34 cellular contexts compared by ENCODE assay signal in the genomic region with DNA sequence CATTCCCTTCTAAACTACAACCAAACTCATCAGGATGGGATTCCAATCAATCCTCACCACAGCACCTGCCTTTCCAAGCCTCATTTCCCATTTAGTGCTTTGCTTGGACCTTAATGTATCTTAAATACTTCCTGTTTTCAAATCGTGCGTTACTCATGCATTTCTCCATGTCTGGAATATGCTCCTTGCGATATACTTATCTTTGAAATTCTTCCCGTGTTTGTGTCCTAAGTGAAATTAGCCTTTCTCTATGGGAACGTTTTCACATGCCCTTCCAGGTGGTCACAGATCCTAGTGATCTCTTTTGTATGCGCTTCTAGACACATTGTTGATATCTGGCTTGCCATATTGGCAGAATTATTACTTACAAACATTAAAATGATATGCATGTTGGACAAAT.
"Had no signal": no experiment of that assay in that cellular context is flagged by ENCODE, and none has a peak within 500 bp of the region (broad histone marks: within the 10 kb centered on the region; RNA-seq: fewer than 3 reads in every experiment).

No MANE protein-coding gene starts in this region.

- H3K36me3 ChIP-seq: MG63 had no signal

- DNase-seq: Karpas-422, Kasumi-1, MG63, MM.1S, MV-4-11, NCI-H1048, NCI-H1092, NCI-H1092 treated with DMSO at 0.1 percent for 48 hours, NCI-H1105, NCI-H1105 treated with DMSO at 0.1 percent for 48 hours, NCI-H1417, NCI-H1417 treated with DMSO at 0.1 percent for 48 hours, NCI-H1436, NCI-H1436 treated with DMSO at 0.1 percent for 48 hours, NCI-H146, NCI-H1694, NCI-H1694 treated with DMSO at 0.1 percent for 48 hours, NCI-H187, NCI-H187 treated with DMSO at 0.1 percent for 48 hours, NCI-H1930, NCI-H2029, NCI-H2029 treated with DMSO at 0.1 percent for 48 hours, NCI-H2081, NCI-H2081 treated with DMSO at 0.1 percent for 48 hours, NCI-H2107, NCI-H2171, NCI-H2171 treated with DMSO at 0.1 percent for 48 hours, NCI-H2227 treated with DMSO at 0.1 percent for 48 hours, NCI-H226, NCI-H345, NCI-H446, NCI-H446 treated with DMSO at 0.1 percent for 48 hours, NCI-H510A, NCI-H510A treated with DMSO at 0.1 percent for 48 hours had no signal

- H3K9me3 ChIP-seq: MG63 had no signal

- H3K27me3 ChIP-seq: MG63 had no signal

- H3K4me3 ChIP-seq: MG63 had no signal
